In the genomic region with DNA sequence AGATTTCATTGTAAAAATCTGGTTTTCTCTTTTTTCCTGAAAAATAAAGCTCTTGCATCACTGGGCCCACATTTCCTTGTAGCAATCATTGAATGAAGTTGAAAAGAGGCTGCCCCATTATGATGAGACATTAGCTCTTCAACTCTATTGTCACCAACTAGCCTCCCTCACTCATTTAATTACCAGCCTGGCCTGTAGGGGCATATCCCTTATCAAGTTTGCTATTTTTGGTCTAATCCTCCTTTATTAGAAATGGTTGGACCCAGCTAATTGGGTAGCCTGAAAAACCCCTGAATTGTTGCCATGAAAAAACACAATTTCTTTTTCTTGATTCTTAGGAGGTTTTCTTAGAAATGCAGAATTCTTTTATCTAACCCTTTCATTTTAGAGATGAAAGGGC, we compare ENCODE assay signal across 20 cellular contexts.
"Had no signal": no experiment of that assay in that cellular context is flagged by ENCODE, and none has a peak within 500 bp of the region (broad histone marks: within the 10 kb centered on the region; RNA-seq: fewer than 3 reads in every experiment).

No MANE protein-coding gene starts in this region.

- H3K27me3 ChIP-seq: body of pancreas, esophagus squamous epithelium, sigmoid colon, spleen, suprapubic skin had no signal

- FAIRE-seq: endometrium had no signal

- H3K4me3 ChIP-seq: body of pancreas, esophagus squamous epithelium, lower lobe of right lung, sigmoid colon, spleen, suprapubic skin had no signal

- H3K36me3 Mint-ChIP-seq: activated naive CD4-positive, alpha-beta T cell treated with anti-CD3 and anti-CD28 coated beads, Interleukin-2, amount 50 U/mL, for 72 hours; mesothelial cell of epicardium had no signal

- DNase-seq: activated CD4-positive, alpha-beta T cell treated with anti-CD3 and anti-CD28 coated beads, Interleukin-2, amount 10 ng/mL, durations not matched to agents 24 days and 14 days; activated CD4-positive, CD25-positive, alpha-beta regulatory T cell; activated CD8-positive, alpha-beta memory T cell treated with anti-CD3 and anti-CD28 coated beads, Interleukin-2, amount 50 U/mL, for 48 hours; activated gamma-delta T cell; activated T-cell treated with anti-CD3 and anti-CD28 coated beads, Interleukin-2, amount 50 U/mL, for 72 hours; body of pancreas; caudate nucleus; esophagus squamous epithelium; foreskin melanocyte; head of caudate nucleus; lower lobe of right lung; sigmoid colon; spleen; trophoblast cell had no signal

- H3K4me1 ChIP-seq: body of pancreas, esophagus squamous epithelium, lower lobe of right lung, sigmoid colon, spleen, suprapubic skin had no signal

- H3K4me3 Mint-ChIP-seq: activated CD4-positive, alpha-beta T cell treated with anti-CD3 and anti-CD28 coated beads, Interleukin-2, amount 10 ng/mL, durations not matched to agents 24 days and 14 days; activated T-cell treated with anti-CD3 and anti-CD28 coated beads, Interleukin-2, amount 50 U/mL, for 72 hours; mesothelial cell of epicardium; stimulated activated naive CD8-positive, alpha-beta T cell treated with anti-CD3 and anti-CD28 coated beads, Interleukin-15, Interleukin-2, amounts not matched to agents 100 ng/mL and 50 ng/mL, for 24 hours; T-helper 2 cell treated with Interferon-gamma antibody and Interleukin-4, amounts not matched to agents 5 μg/mL and 100 μg/mL, for 36 hours had no signal

- H3K27me3 Mint-ChIP-seq: activated CD4-positive, alpha-beta T cell treated with anti-CD3 and anti-CD28 coated beads, Interleukin-2, amount 10 ng/mL, durations not matched to agents 24 days and 14 days; stimulated activated naive CD8-positive, alpha-beta T cell treated with anti-CD3 and anti-CD28 coated beads, Interleukin-15, Interleukin-2, amounts not matched to agents 100 ng/mL and 50 ng/mL, for 24 hours had no signal

- H3K27ac Mint-ChIP-seq: activated CD4-positive, alpha-beta T cell treated with anti-CD3 and anti-CD28 coated beads, Interleukin-2, amount 10 ng/mL, durations not matched to agents 24 days and 14 days; activated naive CD4-positive, alpha-beta T cell treated with anti-CD3 and anti-CD28 coated beads, Interleukin-2, amount 50 U/mL, for 72 hours; activated T-cell treated with anti-CD3 and anti-CD28 coated beads, Interleukin-2, amount 50 U/mL, for 72 hours; mesothelial cell of epicardium; stimulated activated naive CD8-positive, alpha-beta T cell treated with anti-CD3 and anti-CD28 coated beads, Interleukin-15, Interleukin-2, amounts not matched to agents 100 ng/mL and 50 ng/mL, for 24 hours; T-helper 2 cell treated with Interferon-gamma antibody and Interleukin-4, amounts not matched to agents 5 μg/mL and 100 μg/mL, for 36 hours had no signal

- H3K27ac ChIP-seq: body of pancreas, esophagus squamous epithelium, lower lobe of right lung, sigmoid colon, spleen, suprapubic skin had no signal

- H3K9me3 ChIP-seq: body of pancreas, esophagus squamous epithelium, lower lobe of right lung, sigmoid colon, spleen, suprapubic skin had no signal

- H3K9me3 Mint-ChIP-seq: activated CD4-positive, alpha-beta T cell treated with anti-CD3 and anti-CD28 coated beads, Interleukin-2, amount 10 ng/mL, durations not matched to agents 24 days and 14 days; activated naive CD4-positive, alpha-beta T cell treated with anti-CD3 and anti-CD28 coated beads, Interleukin-2, amount 50 U/mL, for 72 hours; activated T-cell treated with anti-CD3 and anti-CD28 coated beads, Interleukin-2, amount 50 U/mL, for 72 hours; stimulated activated naive CD8-positive, alpha-beta T cell treated with anti-CD3 and anti-CD28 coated beads, Interleukin-15, Interleukin-2, amounts not matched to agents 100 ng/mL and 50 ng/mL, for 24 hours; T-helper 2 cell treated with Interferon-gamma antibody and Interleukin-4, amounts not matched to agents 5 μg/mL and 100 μg/mL, for 36 hours had no signal

- ATAC-seq: activated naive CD4-positive, alpha-beta T cell treated with anti-CD3 and anti-CD28 coated beads, Interleukin-2, amount 50 U/mL, for 72 hours; activated T-cell treated with anti-CD3 and anti-CD28 coated beads, Interleukin-2, amount 50 U/mL, for 72 hours; body of pancreas; lower lobe of right lung had no signal

- H3K36me3 ChIP-seq: esophagus squamous epithelium, lower lobe of right lung, sigmoid colon, spleen, suprapubic skin had no signal
